In genomic region chr22:31970490-31971444, GRCh38 we compare ENCODE assay signal across 8 cellular contexts. TPM values are rescaled to one million over a fixed set of nuclear protein-coding genes. Genes with fewer than 3 reads are reported as not detected.
DNase-seq lines count a peak whose midpoint lies in the region; ATAC-seq and TF ChIP-seq lines count a peak whose summit lies in the region.

No MANE protein-coding gene starts in this region.

- WGBS in right lobe of liver (ENCODE audit: insufficient coverage, low coverage, low lambda C conversion rate, missing lambda C conversion rate): 26% methylated on average over 19 of the region's 55 CpGs

- intact Hi-C loops in right lobe of liver (cut with DNase I): no loop called here

- H3K36me3 ChIP-seq in right lobe of liver: no peaks in the 10 kb centered on the region

- peaks cover 0 to 16% (median 2%) of the 10 kb centered on the region in 4 donors for H3K4me1 ChIP-seq in right lobe of liver

- TF ChIP-seq CTCF in GM12874 (IDR thresholded peaks at IDR 0.05; ENCODE audit: insufficient read depth, low read depth, low read length): peak; percentile 97
- peak; percentile 93 to 98 (median 98) for TF ChIP-seq CTCF in right lobe of liver (IDR thresholded peaks at IDR 0.05)

- peak overlapping the region; percentile 39 to 58 (median 47) for H3K4me3 ChIP-seq in right lobe of liver

- DNase-seq in NCI-H510A treated with DMSO at 0.1 percent for 48 hours (lab: John Stamatoyannopoulos, UW): peak; percentile 64
- peak; percentile 78 to 83 for DNase-seq in activated CD4-positive, alpha-beta T cell treated with anti-CD3 and anti-CD28 coated beads, Interleukin-2, amount 50 U/mL, for 4 hours
- DNase-seq in dermis blood vessel endothelial cell: peak; percentile 79
- peak; percentile 89 to 91 (median 91) for DNase-seq in right lobe of liver
- DNase-seq in stimulated activated CD4-positive, alpha-beta T cell treated with anti-CD3 and anti-CD28 coated beads, Interleukin-4, amount 100 ng/mL, for 24 hours: peak; percentile 85

- no peaks in the 10 kb centered on the region for H3K9me3 ChIP-seq in right lobe of liver

- peak; percentile 37 for TF ChIP-seq POLR2A in right lobe of liver (IDR thresholded peaks at IDR 0.05)

- ATAC-seq in HG03108 (IDR thresholded peaks at IDR 0.05; ENCODE audit: unreplicated experiment): peak; percentile 78
- ATAC-seq in right lobe of liver: peak; percentile 90 to 95 (median 94)
- ATAC-seq in GM19351 (IDR thresholded peaks at IDR 0.05; ENCODE audit: unreplicated experiment): no peak

- no peak overlapping the region for H3K27ac ChIP-seq in right lobe of liver

- no peaks in the 10 kb centered on the region for H3K27me3 ChIP-seq in right lobe of liver

RNA-seq across cellular contexts. Expression of gene YWHAH, which starts 26.4 kb away (rescaled TPM):
- 145 and 162 TPM in 2 replicates for total RNA-seq in dermis blood vessel endothelial cell
- total RNA-seq in right lobe of liver: 10 to 100 TPM; 35.8 to 97.5 (median 59.1) TPM
